In genomic region chrX:118497180-118497814, GRCh38 we compare ENCODE assay signal across 9 cellular contexts. TPM values are rescaled to one million over a fixed set of nuclear protein-coding genes. Genes with fewer than 3 reads are reported as not detected.
DNase-seq lines count a peak whose midpoint lies in the region; FAIRE-seq and TF ChIP-seq lines count a peak whose summit lies in the region.
"Had no signal": no experiment of that assay in that cellular context is flagged by ENCODE, and none has a peak within 500 bp of the region (broad histone marks: within the 10 kb centered on the region; RNA-seq: fewer than 3 reads in every experiment).

No MANE protein-coding gene starts in this region.

- H3K4me1 ChIP-seq in subcutaneous abdominal adipose tissue (ENCODE audit: control insufficient read depth in 5 of 5, insufficient read depth in 5 of 5, low read length in 5 of 5): peaks cover 0 to 25% (median 16%) of the 10 kb centered on the region in 5 donors

- no peaks in the 10 kb centered on the region for H3K27me3 Mint-ChIP-seq in activated CD4-positive, alpha-beta T cell treated with anti-CD3 and anti-CD28 coated beads, Interleukin-2, amount 10 ng/mL, durations not matched to agents 24 days and 14 days

- intact Hi-C loops in activated CD4-positive, alpha-beta T cell treated with anti-CD3 and anti-CD28 coated beads, Interleukin-2, amount 10 ng/mL, durations not matched to agents 24 days and 14 days (cut with micrococcal nuclease): no loop called here

- H3K27ac Mint-ChIP-seq in activated CD4-positive, alpha-beta T cell treated with anti-CD3 and anti-CD28 coated beads, Interleukin-2, amount 10 ng/mL, durations not matched to agents 24 days and 14 days: peak overlapping the region; percentile 98

- H3K4me3 ChIP-seq in WI38 (ENCODE audit: low read depth, low read length) (peak overlapping the region; percentile 75), fibroblast of villous mesenchyme (ENCODE audit: low read depth, low read length) (peak overlapping the region; percentile 78), subcutaneous abdominal adipose tissue (ENCODE audit: low read depth in 1 of 5, low read length in 5 of 5) (peak overlapping the region; percentile 70 to 82 (median 76))

- peaks cover 24% of the 10 kb centered on the region for H3K4me1 Mint-ChIP-seq in activated CD4-positive, alpha-beta T cell treated with anti-CD3 and anti-CD28 coated beads, Interleukin-2, amount 10 ng/mL, durations not matched to agents 24 days and 14 days

- H3K27me3 ChIP-seq in subcutaneous abdominal adipose tissue (ENCODE audit: control insufficient read depth in 5 of 5, insufficient read depth in 4 of 5, low read length in 5 of 5): peaks cover 0 to 8% (median 7%) of the 10 kb centered on the region in 5 donors

- FAIRE-seq in RCC 7860 (lab: Jason Lieb, UNC): no peak
- FAIRE-seq: G401.6 had no signal

- peak overlapping the region; percentile 33 to 80 (median 61) for H3K9ac ChIP-seq in subcutaneous abdominal adipose tissue (ENCODE audit: low read length in 5 of 5)

- DNase-seq in activated CD4-positive, alpha-beta T cell treated with anti-CD3 and anti-CD28 coated beads, Interleukin-2, amount 10 ng/mL, durations not matched to agents 24 days and 14 days: peak; percentile 76
- DNase-seq in activated CD4-positive, alpha-beta T cell treated with anti-CD3 and anti-CD28 coated beads for 1 hour: no peak
- no peak for DNase-seq in fibroblast of villous mesenchyme (ENCODE audit: low read depth)
- no peak for DNase-seq in AG20443 (ENCODE audit: low spot score)
- DNase-seq in Ammon's horn (ENCODE audit: low spot score): no peak
- no peak for DNase-seq in RCC 7860 (ENCODE audit: low spot score)

- no peaks in the 10 kb centered on the region for H3K36me3 ChIP-seq in subcutaneous abdominal adipose tissue (ENCODE audit: control insufficient read depth in 5 of 5, insufficient read depth in 5 of 5, low read length in 5 of 5)

- H3K9me3 Mint-ChIP-seq in activated CD4-positive, alpha-beta T cell treated with anti-CD3 and anti-CD28 coated beads, Interleukin-2, amount 10 ng/mL, durations not matched to agents 24 days and 14 days: no peaks in the 10 kb centered on the region

- TF ChIP-seq CTCF in WI38 (IDR thresholded peaks at IDR 0.05; ENCODE audit: low read depth, low read length) (no peak), fibroblast of villous mesenchyme (IDR thresholded peaks at IDR 0.05; ENCODE audit: insufficient read depth, low read depth, low read length) (no peak)

- peak overlapping the region; percentile 99 for H3K4me3 Mint-ChIP-seq in activated CD4-positive, alpha-beta T cell treated with anti-CD3 and anti-CD28 coated beads, Interleukin-2, amount 10 ng/mL, durations not matched to agents 24 days and 14 days

- peaks cover 0 to 8% (median 0%) of the 10 kb centered on the region in 5 donors for H3K9me3 ChIP-seq in subcutaneous abdominal adipose tissue (ENCODE audit: control insufficient read depth in 5 of 5, low read length in 5 of 5)

- H3K27ac ChIP-seq in subcutaneous abdominal adipose tissue (ENCODE audit: low read depth, low read length): peak overlapping the region; percentile 81

- H3K36me3 Mint-ChIP-seq in activated CD4-positive, alpha-beta T cell treated with anti-CD3 and anti-CD28 coated beads, Interleukin-2, amount 10 ng/mL, durations not matched to agents 24 days and 14 days (ENCODE audit: low read depth): peaks cover 5% of the 10 kb centered on the region

RNA-seq across cellular contexts. Expression of gene DOCK11, which starts 1.7 kb away (rescaled TPM):
- 27.8 and 28.6 TPM in 2 replicates for total RNA-seq in activated CD4-positive, alpha-beta T cell treated with anti-CD3 and anti-CD28 coated beads, Interleukin-2, amount 10 ng/mL, durations not matched to agents 24 days and 14 days
- total RNA-seq in fibroblast of villous mesenchyme: 50.1 and 54.4 TPM in 2 replicates
